ENCODE assay signal across 27 cellular contexts in genomic region chr16:54366943-54367342, GRCh38.
"Had no signal": no experiment of that assay in that cellular context is flagged by ENCODE, and none has a peak within 500 bp of the region (broad histone marks: within the 10 kb centered on the region; RNA-seq: fewer than 3 reads in every experiment).

No MANE protein-coding gene starts in this region.

- H3K4me3 ChIP-seq: left ventricle myocardium inferior, lung, neural progenitor cell, psoas muscle, right lobe of liver, smooth muscle cell, tibial nerve, uterus had no signal

- ATAC-seq: left colon; natural killer cell; psoas muscle; right lobe of liver; stimulated activated memory B cell treated with anti-CD40 and anti-IgM and Interleukin-4, amounts not matched to agents 10 μg/mL and 1 μg/mL and 100 μg/mL, for 72 hours; stimulated activated naive CD8-positive, alpha-beta T cell treated with anti-CD3 and anti-CD28 coated beads, Interleukin-15, amount 100 ng/mL, for 72 hours had no signal

- H3K9me3 ChIP-seq: left ventricle myocardium inferior, neutrophil, psoas muscle, right lobe of liver, tibial nerve, uterus had no signal

- DNase-seq: hypothalamus; immature natural killer cell; kidney; left colon; left ventricle myocardium inferior; mesendoderm; naive B cell; natural killer cell; nephron progenitor cell; occipital lobe; psoas muscle; right lobe of liver; stimulated activated CD4-positive, alpha-beta T cell treated with anti-CD3 and anti-CD28 coated beads, Interleukin-1b, Interleukin-23, amount 100 ng/mL, for 48 hours; stimulated activated CD4-positive, alpha-beta T cell treated with anti-CD3 and anti-CD28 coated beads, Interleukin-2, amount 100 ng/mL, for 48 hours; stimulated activated CD4-positive, alpha-beta T cell treated with anti-CD3 and anti-CD28 coated beads, Interleukin-4, amount 100 ng/mL, for 4 hours; stimulated activated CD8-positive, alpha-beta memory T cell treated with anti-CD3 and anti-CD28 coated beads, Interleukin-4, amount 100 ng/mL, for 48 hours; stimulated activated naive CD4-positive, alpha-beta T cell treated with Interleukin-2 at 50 U/mL for 16 hours; stimulated activated naive CD8-positive, alpha-beta T cell treated with anti-CD3 and anti-CD28 coated beads, Interleukin-15, amount 100 ng/mL, for 72 hours; substantia nigra; uterus had no signal

- H3K27me3 ChIP-seq: neural progenitor cell, right lobe of liver, uterus had no signal

- H3K27ac ChIP-seq: left ventricle myocardium inferior, neural progenitor cell, neutrophil, parathyroid adenoma, psoas muscle, right lobe of liver, tibial nerve, uterus had no signal

- H3K4me1 ChIP-seq: parathyroid adenoma, psoas muscle, right lobe of liver, tibial nerve, uterus had no signal
